20 cellular contexts compared by ENCODE assay signal in the genomic region with DNA sequence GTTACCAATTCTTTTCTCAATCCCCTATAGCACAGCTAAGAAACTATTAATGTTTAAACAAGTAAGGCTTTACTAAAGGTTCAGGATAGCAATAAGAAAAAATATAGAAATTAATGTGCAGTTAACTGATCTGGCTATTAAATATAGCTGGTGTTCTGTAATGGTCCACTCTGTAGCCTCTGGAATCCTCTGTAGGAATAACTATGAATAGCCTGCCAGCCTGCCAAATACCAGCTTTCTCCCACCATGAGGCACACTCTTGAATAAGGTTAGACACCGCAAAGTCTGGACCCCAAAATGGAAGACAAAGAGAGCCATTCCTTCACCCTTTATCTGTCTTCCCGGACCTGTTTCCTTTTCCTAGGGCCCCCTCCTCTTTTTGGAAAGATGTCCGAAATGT. TPM values are rescaled to one million over a fixed set of nuclear protein-coding genes. Genes with fewer than 3 reads are reported as not detected.
A peak's percentile ranks its signal among the peaks of the same experiment; 100 is the strongest.
DNase-seq lines count a peak whose midpoint lies in the region; ATAC-seq and TF ChIP-seq lines count a peak whose summit lies in the region.
"Had no signal": no experiment of that assay in that cellular context is flagged by ENCODE, and none has a peak within 500 bp of the region (broad histone marks: within the 10 kb centered on the region; RNA-seq: fewer than 3 reads in every experiment).

No MANE protein-coding gene starts in this region.

- H3K4me3 ChIP-seq in right atrium auricular region (no peak overlapping the region), OCI-LY3 (ENCODE audit: low read length) (no peak overlapping the region), smooth muscle cell (no peak overlapping the region), PC-9 (no peak overlapping the region)
- H3K4me3 ChIP-seq: BLaER1, SJCRH30 had no signal

- H3K36me3 ChIP-seq in right atrium auricular region: peaks cover 16% of the 10 kb centered on the region
- H3K36me3 ChIP-seq in OCI-LY3 (replicated peaks; ENCODE audit: low read depth, low read length): peaks cover 39% of the 10 kb centered on the region
- H3K36me3 ChIP-seq in smooth muscle cell (ENCODE audit: low read depth): no peaks in the 10 kb centered on the region
- H3K36me3 ChIP-seq in PC-9 (ENCODE audit: low read depth): no peaks in the 10 kb centered on the region
- H3K36me3 ChIP-seq: SJCRH30 had no signal

- intact Hi-C loops in Right ventricle myocardium inferior (cut with DNase I): loop anchor here (10.0 kb wide), 2 partner anchors 559 to 889 kb away; no protein-coding TSS in a partner anchor
- intact Hi-C loops in PC-9 (cut with micrococcal nuclease; ENCODE audit: unreplicated experiment): no loop called here

- no peaks in the 10 kb centered on the region for H3K79me2 ChIP-seq in OCI-LY3 (ENCODE audit: low read length)
- no peaks in the 10 kb centered on the region for H3K79me2 ChIP-seq in smooth muscle cell (ENCODE audit: low read depth)
- H3K79me2 ChIP-seq in PC-9 (ENCODE audit: low read depth): no peaks in the 10 kb centered on the region

- no peak for TF ChIP-seq CTCF in right atrium auricular region (IDR thresholded peaks at IDR 0.05)
- no peak for TF ChIP-seq CTCF in OCI-LY3 (IDR thresholded peaks at IDR 0.05; ENCODE audit: low read depth, low read length)
- no peak for TF ChIP-seq CTCF in smooth muscle cell (IDR thresholded peaks at IDR 0.05; ENCODE audit: borderline replicate concordance, insufficient read depth, poor library complexity, severe bottlenecking)
- TF ChIP-seq CTCF in PC-9 (conservative IDR thresholded peaks at IDR 0.05): no peak

- H3K27me3 ChIP-seq in right atrium auricular region: no peaks in the 10 kb centered on the region
- H3K27me3 ChIP-seq in OCI-LY3 (ENCODE audit: low read depth, low read length): no peaks in the 10 kb centered on the region
- H3K27me3 ChIP-seq in smooth muscle cell (ENCODE audit: low read depth): no peaks in the 10 kb centered on the region
- H3K27me3 ChIP-seq in PC-9 (ENCODE audit: insufficient read depth, low read depth): no peaks in the 10 kb centered on the region
- H3K27me3 ChIP-seq: BLaER1, SJCRH30 had no signal

- H2AFZ ChIP-seq in OCI-LY3 (ENCODE audit: low read depth, low read length) (no peak overlapping the region), smooth muscle cell (ENCODE audit: low read depth) (no peak overlapping the region), PC-9 (no peak overlapping the region)

- H3K4me1 ChIP-seq in right atrium auricular region (no peaks in the 10 kb centered on the region), OCI-LY3 (ENCODE audit: low read length) (peaks cover 19% of the 10 kb centered on the region), smooth muscle cell (ENCODE audit: low read depth) (peaks cover 12% of the 10 kb centered on the region), PC-9 (replicated peaks; ENCODE audit: insufficient read depth) (no peaks in the 10 kb centered on the region)
- H3K4me1 ChIP-seq: BLaER1, SJCRH30 had no signal

- H3K27ac ChIP-seq in right atrium auricular region (no peak overlapping the region), OCI-LY3 (ENCODE audit: low read length) (peak overlapping the region; percentile 72), epithelial cell of prostate (peak overlapping the region; percentile 3), smooth muscle cell (ENCODE audit: low read depth) (peak overlapping the region; percentile 80), PC-9 (no peak overlapping the region)
- H3K27ac ChIP-seq: BLaER1, HL-60, SJCRH30 had no signal

- POLR2A ChIA-PET in PC-9 (lab: Charles Lee; ENCODE audit: unreplicated experiment): no interaction called here

- CTCF ChIA-PET in PC-9 (lab: Charles Lee): no interaction called here

- H3K9me2 ChIP-seq in PC-9 (ENCODE audit: insufficient read depth): no peaks in the 10 kb centered on the region

- 96% methylated on average over 3 of the region's 3 CpGs for WGBS in smooth muscle cell (ENCODE audit: low lambda C conversion rate)

- H3K4me2 ChIP-seq in OCI-LY3 (ENCODE audit: low read length) (peak overlapping the region; percentile 43), smooth muscle cell (no peak overlapping the region), PC-9 (no peak overlapping the region)
- H3K4me2 ChIP-seq: BLaER1 had no signal

- DNase-seq in Right ventricle myocardium inferior (ENCODE audit: missing footprints) (no peak), right atrium auricular region (ENCODE audit: low spot score) (no peak), epithelial cell of prostate (ENCODE audit: low read depth, low spot score) (no peak), smooth muscle cell (lab: John Stamatoyannopoulos, UW; ENCODE audit: unreplicated experiment) (no peak), PC-9 (no peak)
- DNase-seq: CD4-positive, CD25-positive, alpha-beta regulatory T cell; DMS153; DND-41; Karpas-422; NCI-H1092 treated with DMSO at 0.1 percent for 48 hours; NCI-H1436; NCI-H187; NCI-H2081 treated with DMSO at 0.1 percent for 48 hours; NCI-H2171; NCI-H510A had no signal

- H3K9me3 ChIP-seq in right atrium auricular region (no peaks in the 10 kb centered on the region), OCI-LY3 (ENCODE audit: insufficient read depth, low read length) (no peaks in the 10 kb centered on the region), smooth muscle cell (replicated peaks; ENCODE audit: low read depth) (no peaks in the 10 kb centered on the region), PC-9 (ENCODE audit: insufficient read depth, low read depth) (no peaks in the 10 kb centered on the region)
- H3K9me3 ChIP-seq: BLaER1, SJCRH30 had no signal

- no TSS peak for BruUV-seq in PC-9 (replicated peaks; lab: Mats Ljungman, UMichigan)

- ATAC-seq in Right ventricle myocardium inferior (peak; percentile 48), esophagus mucosa (no peak)

- H4K20me1 ChIP-seq in OCI-LY3 (ENCODE audit: insufficient read depth, low read length): no peaks in the 10 kb centered on the region
- no peaks in the 10 kb centered on the region for H4K20me1 ChIP-seq in smooth muscle cell (ENCODE audit: low read depth)
- H4K20me1 ChIP-seq in PC-9 (ENCODE audit: insufficient read depth): no peaks in the 10 kb centered on the region
- H4K20me1 ChIP-seq: BLaER1 had no signal

- H3F3A ChIP-seq in smooth muscle cell (ENCODE audit: low read depth): peaks cover 9% of the 10 kb centered on the region
- H3F3A ChIP-seq in PC-9 (ENCODE audit: insufficient read depth, low read depth): no peaks in the 10 kb centered on the region

- H3K9ac ChIP-seq in OCI-LY3 (ENCODE audit: low read length): peak overlapping the region; percentile 1; the same call in 1 of the 2 replicates
- H3K9ac ChIP-seq in smooth muscle cell (ENCODE audit: low read depth): no peak overlapping the region
- H3K9ac ChIP-seq: BLaER1 had no signal

RNA-seq across cellular contexts. Expression of a gene that starts 30.6 kb away (rescaled TPM):
- 9.3 TPM for total RNA-seq in Right ventricle myocardium inferior
- total RNA-seq in right atrium auricular region: 10 to 100 TPM; 11.4 to 11.6 TPM
- 25.2 and 27.5 TPM in 2 replicates for total RNA-seq in smooth muscle cell
- polyA plus RNA-seq in smooth muscle cell: 11.2 and 11.4 TPM in 2 replicates
- total RNA-seq in PC-9 (2021): 20.2 and 22.4 TPM in 2 replicates
- total RNA-seq in esophagus mucosa: 9.9 TPM

RNA-seq across cellular contexts. Expression of a gene that starts 30.8 kb away (rescaled TPM):
- total RNA-seq in Right ventricle myocardium inferior (25.9 TPM), right atrium auricular region (10 to 100 TPM; 26.3 to 28.0 TPM), smooth muscle cell (45.7 and 54.3 TPM in 2 replicates), PC-9 (2021) (11.6 and 16.7 TPM in 2 replicates), esophagus mucosa (21.9 TPM)
- polyA plus RNA-seq in smooth muscle cell: 34.2 and 35.6 TPM in 2 replicates

Comparison
In these comparisons a context has a peak if more than half of its experiments do, and no peak if none do; other contexts are left out.
1. H3K27ac ChIP-seq: peak in OCI-LY3 (single experiment), epithelial cell of prostate (single experiment) and smooth muscle cell (single experiment); none in right atrium auricular region (0 of 2) and PC-9 (single experiment).